In genomic region chr2:107146181-107146580, GRCh38 we compare ENCODE assay signal across 35 cellular contexts.
"Had no signal": no experiment of that assay in that cellular context is flagged by ENCODE, and none has a peak within 500 bp of the region (broad histone marks: within the 10 kb centered on the region; RNA-seq: fewer than 3 reads in every experiment).

No MANE protein-coding gene starts in this region.

- H3K27ac ChIP-seq: KMS-11 had no signal

- H3K4me2 ChIP-seq: KMS-11 had no signal

- H3K27me3 ChIP-seq: MG63 had no signal

- DNase-seq: Karpas-422, Kasumi-1, MG63, MM.1S, MV-4-11, NCI-H1048, NCI-H1092, NCI-H1092 treated with DMSO at 0.1 percent for 48 hours, NCI-H1105, NCI-H1105 treated with DMSO at 0.1 percent for 48 hours, NCI-H1417, NCI-H1417 treated with DMSO at 0.1 percent for 48 hours, NCI-H1436, NCI-H1436 treated with DMSO at 0.1 percent for 48 hours, NCI-H146, NCI-H1694, NCI-H1694 treated with DMSO at 0.1 percent for 48 hours, NCI-H187, NCI-H187 treated with DMSO at 0.1 percent for 48 hours, NCI-H1930, NCI-H2029, NCI-H2029 treated with DMSO at 0.1 percent for 48 hours, NCI-H2081, NCI-H2081 treated with DMSO at 0.1 percent for 48 hours, NCI-H2107, NCI-H2171, NCI-H2171 treated with DMSO at 0.1 percent for 48 hours, NCI-H2227 treated with DMSO at 0.1 percent for 48 hours, NCI-H226, NCI-H345, NCI-H446, NCI-H446 treated with DMSO at 0.1 percent for 48 hours, NCI-H510A, NCI-H510A treated with DMSO at 0.1 percent for 48 hours had no signal

- H3K36me3 ChIP-seq: MG63 had no signal

- H3K9ac ChIP-seq: KMS-11 had no signal

- H3K4me3 ChIP-seq: MG63 had no signal

- H3K9me3 ChIP-seq: MG63 had no signal
